ENCODE assay signal across 9 cellular contexts in genomic region chr1:111738133-111738435, GRCh38. TPM values are rescaled to one million over a fixed set of nuclear protein-coding genes. Genes with fewer than 3 reads are reported as not detected.
DNase-seq lines count a peak whose midpoint lies in the region; ATAC-seq, FAIRE-seq and TF ChIP-seq lines count a peak whose summit lies in the region.
"Had no signal": no experiment of that assay in that cellular context is flagged by ENCODE, and none has a peak within 500 bp of the region (broad histone marks: within the 10 kb centered on the region; RNA-seq: fewer than 3 reads in every experiment).

No MANE protein-coding gene starts in this region.

- peak overlapping the region; percentile 82 for H3K4me3 Mint-ChIP-seq in activated CD8-positive, alpha-beta memory T cell treated with anti-CD3 and anti-CD28 coated beads, Interleukin-2, amount 10 ng/mL, durations not matched to agents 7 days and 5 days
- peak overlapping the region; percentile 52 for H3K4me3 Mint-ChIP-seq in activated naive CD8-positive, alpha-beta T cell treated with anti-CD3 and anti-CD28 coated beads for 36 hours

- no peaks in the 10 kb centered on the region for H3K9me3 ChIP-seq in HepG2 (ENCODE audit: low read length)
- H3K9me3 ChIP-seq in thyroid gland: no peaks in the 10 kb centered on the region

- DNase-seq in activated CD8-positive, alpha-beta memory T cell treated with anti-CD3 and anti-CD28 coated beads, Interleukin-2, amount 10 ng/mL, durations not matched to agents 7 days and 5 days: no peak
- DNase-seq in activated CD8-positive, alpha-beta memory T cell treated with anti-CD3 and anti-CD28 coated beads, Interleukin-2, amount 50 U/mL, for 48 hours: no peak
- DNase-seq in activated naive CD8-positive, alpha-beta T cell treated with anti-CD3 and anti-CD28 coated beads for 36 hours: no peak
- DNase-seq in HepG2 (ENCODE audit: low spot score): no peak
- DNase-seq in thyroid gland: no peak
- DNase-seq in HTR-8/SVneo (ENCODE audit: insufficient read length, low spot score): no peak
- DNase-seq in DMS153 (lab: John Stamatoyannopoulos, UW): no peak
- no peak for DNase-seq in NCI-H774 (lab: John Stamatoyannopoulos, UW)

- no peak overlapping the region for H2AFZ ChIP-seq in HepG2 (ENCODE audit: low read length)

- H3K4me1 ChIP-seq in HepG2 (ENCODE audit: insufficient read depth, low read length) (peaks cover 72% of the 10 kb centered on the region), thyroid gland (peaks cover 9 to 38% of the 10 kb centered on the region in 2 donors)

- intact Hi-C loops in HepG2 (cut with micrococcal nuclease; ENCODE audit: unreplicated experiment): no loop called here
- intact Hi-C loops in thyroid gland (cut with DNase I): no loop called here

- peaks cover 43% of the 10 kb centered on the region for H3K27me3 Mint-ChIP-seq in activated CD8-positive, alpha-beta memory T cell treated with anti-CD3 and anti-CD28 coated beads, Interleukin-2, amount 10 ng/mL, durations not matched to agents 7 days and 5 days
- H3K27me3 Mint-ChIP-seq in activated naive CD8-positive, alpha-beta T cell treated with anti-CD3 and anti-CD28 coated beads for 36 hours: peaks cover 44% of the 10 kb centered on the region

- TF ChIP-seq POLR2A in HepG2 (IDR thresholded peaks at IDR 0.05; ENCODE audit: insufficient read depth in 1 of 2, low read depth in 2 of 2, low read length in 2 of 2) (no peak), thyroid gland (IDR thresholded peaks at IDR 0.05) (no peak)

- H3K36me3 Mint-ChIP-seq in activated CD8-positive, alpha-beta memory T cell treated with anti-CD3 and anti-CD28 coated beads, Interleukin-2, amount 10 ng/mL, durations not matched to agents 7 days and 5 days: no peaks in the 10 kb centered on the region
- H3K36me3 Mint-ChIP-seq in activated naive CD8-positive, alpha-beta T cell treated with anti-CD3 and anti-CD28 coated beads for 36 hours: no peaks in the 10 kb centered on the region
- H3K36me3 Mint-ChIP-seq: brain had no signal

- no TSS peak for BruUV-seq in HepG2 (replicated peaks; lab: Mats Ljungman, UMichigan)

- TF ChIP-seq CTCF in HepG2 (CRISPR knock-in tag; IDR thresholded peaks at IDR 0.05) (no peak), thyroid gland (IDR thresholded peaks at IDR 0.05) (no peak)

- no peak for ATAC-seq in activated CD8-positive, alpha-beta memory T cell treated with anti-CD3 and anti-CD28 coated beads, Interleukin-2, amount 10 ng/mL, durations not matched to agents 7 days and 5 days
- no peak for ATAC-seq in HepG2

- H3K4me2 ChIP-seq in HepG2 (ENCODE audit: low read depth, low read length): peak overlapping the region; percentile 83

- in situ Hi-C loops in HepG2 (cut with HindIII; ENCODE audit: extremely low pct_ligation_motif_present, low pct_unique_long_range_greater_than_20kb): no loop called here

- peaks cover 26% of the 10 kb centered on the region for H3K4me1 Mint-ChIP-seq in activated CD8-positive, alpha-beta memory T cell treated with anti-CD3 and anti-CD28 coated beads, Interleukin-2, amount 10 ng/mL, durations not matched to agents 7 days and 5 days
- H3K4me1 Mint-ChIP-seq in activated naive CD8-positive, alpha-beta T cell treated with anti-CD3 and anti-CD28 coated beads for 36 hours: peaks cover 18% of the 10 kb centered on the region

- FAIRE-seq in HepG2 (lab: Jason Lieb, UNC): no peak
- no peak for FAIRE-seq in HTR-8/SVneo (lab: Jason Lieb, UNC)

- H3K9ac ChIP-seq in HepG2 (ENCODE audit: insufficient read depth, low read depth, low read length): peak overlapping the region; percentile 90

- POLR2A ChIA-PET in HepG2 (lab: Yijun Ruan, JAX): interaction anchor here (1.9 to 3.8 kb wide), 4 partner anchors 9 to 230 kb away, joined by 6 to 22 read pairs (median 9); partner anchors contain the start of gene DDX20

- 19% methylated on average over 8 of the region's 9 CpGs for WGBS in HepG2 (ENCODE audit: low lambda C conversion rate)
- WGBS in thyroid gland, 2 donors: 27% methylated on average over 8 to 9 of the region's 9 CpGs

- no peak for TF ChIP-seq EP300 in HepG2 (IDR thresholded peaks at IDR 0.05; ENCODE audit: low read depth in 2 of 2, low read length in 2 of 2)
- TF ChIP-seq EP300 in HepG2 (CRISPR knock-in tag; IDR thresholded peaks at IDR 0.05; ENCODE audit: borderline replicate concordance): no peak

- peak overlapping the region; percentile 16 for H3K27ac Mint-ChIP-seq in activated CD8-positive, alpha-beta memory T cell treated with anti-CD3 and anti-CD28 coated beads, Interleukin-2, amount 10 ng/mL, durations not matched to agents 7 days and 5 days
- H3K27ac Mint-ChIP-seq in activated naive CD8-positive, alpha-beta T cell treated with anti-CD3 and anti-CD28 coated beads for 36 hours: no peak overlapping the region

- H3K4me3 ChIP-seq in HepG2 (replicated peaks in 1 of 3; ENCODE audit: insufficient read depth in 1 of 3, low read depth in 2 of 3, low read length in 3 of 3) (peak overlapping the region; percentile 57 to 78 (median 66)), thyroid gland (replicated peaks in 1 of 3) (peak overlapping the region; percentile 41 to 67 (median 64))

- no peaks in the 10 kb centered on the region for H4K20me1 ChIP-seq in HepG2 (ENCODE audit: insufficient read depth, low read length)

- H3K79me2 ChIP-seq in HepG2 (ENCODE audit: insufficient read depth, low read length): peaks cover 15% of the 10 kb centered on the region

- H3K27me3 ChIP-seq in HepG2 (ENCODE audit: control insufficient read depth in 1 of 2, insufficient read depth in 2 of 2, low read length in 2 of 2) (peaks cover 0 to 5% of the 10 kb centered on the region in 2 experiments; a peak in 1 of 5 replicates), thyroid gland (no peaks in the 10 kb centered on the region)

- H3K27ac ChIP-seq in HepG2 (ENCODE audit: extremely low read length, insufficient read depth, low read length) (peak overlapping the region; percentile 75), thyroid gland (peak overlapping the region; percentile 89 to 97 (median 96))

- no peak for TF ChIP-seq RAD21 in HepG2 (CRISPR knock-in tag; IDR thresholded peaks at IDR 0.05)

- H3K9me3 Mint-ChIP-seq in activated CD8-positive, alpha-beta memory T cell treated with anti-CD3 and anti-CD28 coated beads, Interleukin-2, amount 10 ng/mL, durations not matched to agents 7 days and 5 days (ENCODE audit: low read depth): no peaks in the 10 kb centered on the region
- no peaks in the 10 kb centered on the region for H3K9me3 Mint-ChIP-seq in activated naive CD8-positive, alpha-beta T cell treated with anti-CD3 and anti-CD28 coated beads for 36 hours

- CTCF ChIA-PET in activated CD8-positive, alpha-beta memory T cell treated with anti-CD3 and anti-CD28 coated beads, Interleukin-2, amount 10 ng/mL, durations not matched to agents 7 days and 5 days (lab: Charles Lee): interaction anchor here (1.5 to 6.4 kb wide), 10 partner anchors 9 to 231 kb away, joined by 3 to 50 read pairs (median 10); no protein-coding TSS in a partner anchor
- CTCF ChIA-PET in HepG2 (lab: Yijun Ruan, JAX; ENCODE audit: low intra/inter-chr PET ratio, low total read pairs): no interaction called here

- no peaks in the 10 kb centered on the region for H3K36me3 ChIP-seq in HepG2 (replicated peaks in 1 of 2; ENCODE audit: control insufficient read depth in 1 of 2, insufficient read depth in 2 of 2, low read length in 2 of 2)
- no peaks in the 10 kb centered on the region for H3K36me3 ChIP-seq in thyroid gland

RNA-seq across cellular contexts. Expression of gene INKA2, which starts 1.1 kb away (rescaled TPM):
- total RNA-seq in activated CD8-positive, alpha-beta memory T cell treated with anti-CD3 and anti-CD28 coated beads, Interleukin-2, amount 10 ng/mL, durations not matched to agents 7 days and 5 days: 1 to 10 TPM; 1.7 to 1.9 TPM
- under 1 TPM; 0.56 to 0.84 TPM for total RNA-seq in activated naive CD8-positive, alpha-beta T cell treated with anti-CD3 and anti-CD28 coated beads for 36 hours
- total RNA-seq in HepG2 (2016; rRNA removed; fragmentation: Illumina TruSeq; extraction: Trizol) (4.6 and 6.1 TPM in 2 replicates), thyroid gland (1 to 10 TPM; 4.0 to 5.8 (median 4.4) TPM)
- total RNA-seq in HepG2 (2016; cell fraction: cytosol; rRNA removed; fragmentation: Illumina TruSeq; extraction: Trizol; ENCODE audit: low read depth): 0.61 and 1.2 TPM in 2 replicates
- total RNA-seq in HepG2 (2016; cell fraction: insoluble cytoplasmic fraction; rRNA removed; fragmentation: Illumina TruSeq; extraction: Trizol): 4.0 and 4.3 TPM in 2 replicates
- 2.5 and 2.9 TPM in 2 replicates for total RNA-seq in HepG2 (2016; cell fraction: membrane; rRNA removed; fragmentation: Illumina TruSeq; extraction: Trizol)
- total RNA-seq in HepG2 (2016; cell fraction: nucleus; rRNA removed; fragmentation: Illumina TruSeq; extraction: Trizol): 4.0 and 4.7 TPM in 2 replicates
- polyA plus RNA-seq in HepG2 (2011; rRNA removed): 2.6 TPM in 2 replicates
- polyA plus RNA-seq in HepG2 (2011; cell fraction: cytosol; rRNA removed): 1.3 TPM in 2 replicates
- polyA plus RNA-seq in HepG2 (2011; cell fraction: nucleus; rRNA removed): 2.5 and 3.6 TPM in 2 replicates
- 1.7 and 2.4 TPM in 2 replicates for polyA plus RNA-seq in HepG2 (2012)
- 0.77 and 1.1 TPM in 2 replicates for polyA plus RNA-seq in HepG2 (2016; cell fraction: cytosol; fragmentation: Illumina TruSeq; extraction: Trizol; ENCODE audit: low read depth)
- 2.2 and 3.8 TPM in 2 replicates for polyA plus RNA-seq in HepG2 (2016; cell fraction: insoluble cytoplasmic fraction; fragmentation: Illumina TruSeq; extraction: Trizol; ENCODE audit: low read depth)
- polyA plus RNA-seq in HepG2 (2016; cell fraction: membrane; fragmentation: Illumina TruSeq; extraction: Trizol; ENCODE audit: low read depth): 1.9 and 2.0 TPM in 2 replicates
- polyA plus RNA-seq in HepG2 (2016; cell fraction: nucleus; fragmentation: Illumina TruSeq; extraction: Trizol; ENCODE audit: insufficient read depth, low read depth): 6.2 and 10.3 TPM in 2 replicates
- 4.9 and 8.9 TPM in 2 replicates for polyA minus RNA-seq in HepG2 (2011; rRNA and poly(A)+ RNA removed; ENCODE audit: low replicate concordance)
- 1.6 TPM in 1 of 2 replicates, not detected in the other for polyA minus RNA-seq in HepG2 (2011; cell fraction: cytosol; rRNA and poly(A)+ RNA removed)
- polyA minus RNA-seq in HepG2 (2011; cell fraction: nucleus; rRNA and poly(A)+ RNA removed): 6.2 and 9.3 TPM in 2 replicates

RNA-seq across cellular contexts. Expression of gene DDX20, which starts 17.6 kb away (rescaled TPM):
- total RNA-seq in activated CD8-positive, alpha-beta memory T cell treated with anti-CD3 and anti-CD28 coated beads, Interleukin-2, amount 10 ng/mL, durations not matched to agents 7 days and 5 days: 10 to 100 TPM; 14.1 to 17.9 TPM
- 10 to 100 TPM; 21.5 to 21.8 TPM for total RNA-seq in activated naive CD8-positive, alpha-beta T cell treated with anti-CD3 and anti-CD28 coated beads for 36 hours
- total RNA-seq in HepG2 (2016; rRNA removed; fragmentation: Illumina TruSeq; extraction: Trizol) (14.3 and 20.0 TPM in 2 replicates), thyroid gland (10 to 100 TPM; 15.7 to 32.6 (median 20.8) TPM)
- total RNA-seq in HepG2 (2016; cell fraction: cytosol; rRNA removed; fragmentation: Illumina TruSeq; extraction: Trizol; ENCODE audit: low read depth): 1.8 and 2.2 TPM in 2 replicates
- 13.8 and 19.4 TPM in 2 replicates for total RNA-seq in HepG2 (2016; cell fraction: insoluble cytoplasmic fraction; rRNA removed; fragmentation: Illumina TruSeq; extraction: Trizol)
- 5.0 and 6.5 TPM in 2 replicates for total RNA-seq in HepG2 (2016; cell fraction: membrane; rRNA removed; fragmentation: Illumina TruSeq; extraction: Trizol)
- 13.8 TPM in 2 replicates for total RNA-seq in HepG2 (2016; cell fraction: nucleus; rRNA removed; fragmentation: Illumina TruSeq; extraction: Trizol)
- 3.2 and 4.0 TPM in 2 replicates for polyA plus RNA-seq in HepG2 (2011; rRNA removed)
- 1.7 and 2.4 TPM in 2 replicates for polyA plus RNA-seq in HepG2 (2011; cell fraction: cytosol; rRNA removed)
- polyA plus RNA-seq in HepG2 (2011; cell fraction: nucleus; rRNA removed): 4.0 and 5.2 TPM in 2 replicates
- 4.6 and 6.6 TPM in 2 replicates for polyA plus RNA-seq in HepG2 (2012)
- 0.71 and 0.80 TPM in 2 replicates for polyA plus RNA-seq in HepG2 (2016; cell fraction: cytosol; fragmentation: Illumina TruSeq; extraction: Trizol; ENCODE audit: low read depth)
- polyA plus RNA-seq in HepG2 (2016; cell fraction: insoluble cytoplasmic fraction; fragmentation: Illumina TruSeq; extraction: Trizol; ENCODE audit: low read depth): 13.4 and 14.2 TPM in 2 replicates
- polyA plus RNA-seq in HepG2 (2016; cell fraction: membrane; fragmentation: Illumina TruSeq; extraction: Trizol; ENCODE audit: low read depth): 1.7 and 2.0 TPM in 2 replicates
- polyA plus RNA-seq in HepG2 (2016; cell fraction: nucleus; fragmentation: Illumina TruSeq; extraction: Trizol; ENCODE audit: insufficient read depth, low read depth): 14.9 and 15.2 TPM in 2 replicates
- 5.0 and 17.2 TPM in 2 replicates for polyA minus RNA-seq in HepG2 (2011; rRNA and poly(A)+ RNA removed; ENCODE audit: low replicate concordance)
- 4.1 and 4.2 TPM in 2 replicates for polyA minus RNA-seq in HepG2 (2011; cell fraction: cytosol; rRNA and poly(A)+ RNA removed)
- 15.5 and 16.4 TPM in 2 replicates for polyA minus RNA-seq in HepG2 (2011; cell fraction: nucleus; rRNA and poly(A)+ RNA removed)
